In genomic region chr20:57388953-57389694, GRCh38 we compare ENCODE assay signal across 8 cellular contexts. TPM values are rescaled to one million over a fixed set of nuclear protein-coding genes. Genes with fewer than 3 reads are reported as not detected.
A peak's percentile ranks its signal among the peaks of the same experiment; 100 is the strongest.
DNase-seq lines count a peak whose midpoint lies in the region; ATAC-seq and TF ChIP-seq lines count a peak whose summit lies in the region.

No MANE protein-coding gene starts in this region.

- H3K36me3 Mint-ChIP-seq in T-cell, result peaks cover 14% of the 10 kb centered on the region

- H3K36me3 ChIP-seq in body of pancreas (replicated peaks in 1 of 2; ENCODE audit: insufficient read depth in 1 of 2, low read depth in 2 of 2) (no peaks in the 10 kb centered on the region), iPS-15b (ENCODE audit: control insufficient read depth, insufficient read depth, low read length) (peaks cover 13% of the 10 kb centered on the region), skeletal muscle tissue (ENCODE audit: control insufficient read depth in 3 of 3, insufficient read depth in 3 of 3, low read length in 3 of 3) (peaks cover 16 to 25% (median 22%) of the 10 kb centered on the region in 3 donors)

- H3K27ac ChIP-seq in body of pancreas (peak overlapping the region in 3 of 4 donors; percentile 33 to 66 (median 57)), skeletal muscle tissue (ENCODE audit: low read depth, low read length) (peak overlapping the region; percentile 70)

- H3K27me3 ChIP-seq in body of pancreas, result no peaks in the 10 kb centered on the region
- no peaks in the 10 kb centered on the region for H3K27me3 ChIP-seq in iPS-15b (ENCODE audit: control insufficient read depth, insufficient read depth, low read length)
- H3K27me3 ChIP-seq in skeletal muscle tissue (ENCODE audit: control insufficient read depth in 3 of 3, insufficient read depth in 3 of 3, low read length in 3 of 3), result no peaks in the 10 kb centered on the region

- peak overlapping the region; percentile 1; the same call in 1 of the 2 replicates for H3K4me3 ChIP-seq in GM08714 (ENCODE audit: low read length)
- no peak overlapping the region for H3K4me3 ChIP-seq in body of pancreas
- H3K4me3 ChIP-seq in iPS-15b (ENCODE audit: low read depth, low read length), result peak overlapping the region; percentile 56
- peak overlapping the region; percentile 66 to 68 (median 66) for H3K4me3 ChIP-seq in skeletal muscle tissue (ENCODE audit: low read length in 3 of 3)

- intact Hi-C loops in body of pancreas (cut with DNase I), result loop anchor here (5.0 kb wide), 1 partner anchor 58 kb away; no protein-coding TSS in a partner anchor

- peaks cover 29 to 37% (median 31%) of the 10 kb centered on the region in 3 donors for H3K4me1 Mint-ChIP-seq in T-cell

- H3K9me3 ChIP-seq in body of pancreas (no peaks in the 10 kb centered on the region), iPS-15b (ENCODE audit: control insufficient read depth, insufficient read depth, low read length) (no peaks in the 10 kb centered on the region), skeletal muscle tissue (ENCODE audit: control insufficient read depth in 3 of 3, low read length in 3 of 3) (no peaks in the 10 kb centered on the region)

- POLR2A ChIA-PET in T-cell (lab: Charles Lee), result interaction anchor here (0.6 to 0.9 kb wide), 3 partner anchors 10 to 66 kb away, joined by 5 to 17 read pairs (median 7); no protein-coding TSS in a partner anchor

- peak in 29 of 34 experiments; percentile 39 to 70 (median 56) for DNase-seq in T-cell
- peak; percentile 81 to 89 (median 85) for DNase-seq in body of pancreas

- peak overlapping the region; percentile 70 for H3K9ac ChIP-seq in iPS-15b (ENCODE audit: low read depth, low read length)
- H3K9ac ChIP-seq in skeletal muscle tissue (ENCODE audit: low read depth in 1 of 3, low read length in 3 of 3), result peak overlapping the region; percentile 79 to 84 (median 82)

- ATAC-seq in HG03432 (IDR thresholded peaks at IDR 0.05; ENCODE audit: unreplicated experiment) (peak; percentile 40), T-cell (replicated peaks in 1 of 4) (peak; percentile 21 to 44 (median 40)), body of pancreas (peak; percentile 83), HG02970 (IDR thresholded peaks at IDR 0.05; ENCODE audit: low FRiP score, unreplicated experiment) (no peak), HG02973 (IDR thresholded peaks at IDR 0.05; ENCODE audit: unreplicated experiment) (no peak)

- peaks cover 33% of the 10 kb centered on the region for H3K4me1 ChIP-seq in body of pancreas
- H3K4me1 ChIP-seq in iPS-15b (ENCODE audit: control insufficient read depth, insufficient read depth, low read length), result no peaks in the 10 kb centered on the region
- H3K4me1 ChIP-seq in skeletal muscle tissue (ENCODE audit: control insufficient read depth in 3 of 3, insufficient read depth in 3 of 3, low read length in 3 of 3), result peaks cover 30 to 41% (median 34%) of the 10 kb centered on the region in 3 donors

- WGBS in body of pancreas, 2 donors, result 3 to 19% methylated on average over 7 to 42 of the region's 57 CpGs

- peak overlapping the region; percentile 77 to 82 (median 82) for H3K4me3 Mint-ChIP-seq in T-cell

- H3K27me3 Mint-ChIP-seq in T-cell, result no peaks in the 10 kb centered on the region

- peak; percentile 18 to 49 (median 47) for TF ChIP-seq POLR2A in body of pancreas (IDR thresholded peaks at IDR 0.05)

- H3K27ac Mint-ChIP-seq in T-cell, result peak overlapping the region; percentile 91

- TF ChIP-seq CTCF in body of pancreas (IDR thresholded peaks at IDR 0.05), result peak in 3 of 7 experiments; percentile 21 to 44 (median 29)

- CTCF ChIA-PET in T-cell (lab: Charles Lee), result interaction anchor here (0.6 to 2.6 kb wide), 9 partner anchors 9 to 492 kb away, joined by 3 to 13 read pairs (median 3); no protein-coding TSS in a partner anchor

- H3K9me3 Mint-ChIP-seq in T-cell, result no peaks in the 10 kb centered on the region

RNA-seq across cellular contexts. Expression of gene RBM38, which starts 2.1 kb away (rescaled TPM):
- total RNA-seq in T-cell (100 to 1,000 TPM; 111 to 271 (median 124) TPM), body of pancreas (10 to 100 TPM in 1 of 2 donors, 1 to 10 TPM in 1; 5.6 to 12.7 TPM), skeletal muscle tissue (60.0 TPM)

RNA-seq across cellular contexts. Expression of gene RAE1, which starts 38.1 kb away (rescaled TPM):
- total RNA-seq in T-cell, result 10 to 100 TPM; 29.0 to 41.1 (median 29.4) TPM
- total RNA-seq in body of pancreas, result 1 to 10 TPM; 4.9 to 9.9 TPM
- 18.3 TPM for total RNA-seq in skeletal muscle tissue

RNA-seq across cellular contexts. Expression of gene SPO11, which starts 59.5 kb away (rescaled TPM):
- total RNA-seq in T-cell, result not detected
- not detected for total RNA-seq in body of pancreas
- total RNA-seq in skeletal muscle tissue, result not detected

Comparison
In these comparisons a context has a peak if more than half of its experiments do, and no peak if none do; other contexts are left out.
1. H3K4me3 ChIP-seq: peak in GM08714 (single experiment), iPS-15b (single experiment) and skeletal muscle tissue (3 of 3); none in body of pancreas (0 of 2).
2. ATAC-seq: peak in HG03432 (single experiment), T-cell (4 of 4) and body of pancreas (single experiment); none in HG02970 (single experiment) and HG02973 (single experiment).